8 cellular contexts compared by ENCODE assay signal in genomic region chr5:64864171-64864570, GRCh38.
"Had no signal": no experiment of that assay in that cellular context is flagged by ENCODE, and none has a peak within 500 bp of the region (broad histone marks: within the 10 kb centered on the region; RNA-seq: fewer than 3 reads in every experiment).

No MANE protein-coding gene starts in this region.

- H3K27ac Mint-ChIP-seq: IgD-negative memory B cell had no signal

- H3K27ac ChIP-seq: HL-60 had no signal

- H3K4me3 ChIP-seq: K562 had no signal

- DNase-seq: IMR-90, KBM-7, KG1 had no signal

- H3K9me3 Mint-ChIP-seq: IgD-negative memory B cell had no signal

- FAIRE-seq: HepG2, HTR-8/SVneo, K562 had no signal

- H3K27me3 Mint-ChIP-seq: IgD-negative memory B cell had no signal

- H3K4me1 Mint-ChIP-seq: IgD-negative memory B cell had no signal
